8 cellular contexts compared by ENCODE assay signal in the genomic region with DNA sequence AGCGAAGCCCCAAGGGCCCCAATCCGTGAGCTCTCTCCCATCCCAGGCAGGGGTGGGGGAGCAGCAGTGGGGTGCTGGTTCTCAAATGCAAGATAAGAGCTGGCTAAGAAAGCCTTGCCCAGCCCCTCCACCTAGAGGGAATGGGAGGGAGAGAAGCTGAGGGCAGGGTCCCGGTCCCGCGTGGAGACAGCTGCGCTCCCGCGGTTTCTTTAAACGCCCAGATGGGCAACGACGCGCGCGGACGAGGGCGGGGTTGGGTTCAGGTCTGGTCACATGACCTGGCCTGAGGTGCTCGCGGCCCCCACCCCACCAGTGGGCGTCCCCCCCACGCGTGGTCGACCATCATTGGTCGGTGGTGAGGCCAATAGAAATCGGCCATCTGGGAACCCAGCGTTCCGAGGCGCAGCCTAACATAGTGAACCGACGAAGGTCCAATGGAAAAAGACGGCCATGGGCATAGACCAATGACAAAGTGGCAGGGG. TPM values are rescaled to one million over a fixed set of nuclear protein-coding genes. Genes with fewer than 3 reads are reported as not detected.
DNase-seq lines count a peak whose midpoint lies in the region; ATAC-seq, FAIRE-seq and TF ChIP-seq lines count a peak whose summit lies in the region.

No MANE protein-coding gene starts in this region.

- DNase-seq in AG04450 (ENCODE audit: low read depth, low spot score) (peak; percentile 99), NCI-H345 (lab: John Stamatoyannopoulos, UW) (peak; percentile 88), iPS-NIHi7 (ENCODE audit: extremely low spot score) (peak; percentile 96), small intestine (peak; percentile 100)
- peak; percentile 96 to 99 (median 98) for DNase-seq in activated CD4-positive, CD25-positive, alpha-beta regulatory T cell (lab: John Stamatoyannopoulos, UW)
- DNase-seq in central memory CD4-positive, alpha-beta T cell, result peak; percentile 99

- CTCF ChIA-PET in AG04450 (lab: Charles Lee), result interaction anchor here (0.8 to 1.1 kb wide), 2 partner anchors 28 to 91 kb away, joined by 3 read pairs; no protein-coding TSS in a partner anchor

- TF ChIP-seq CTCF in AG04450 (IDR thresholded peaks at IDR 0.05; ENCODE audit: low read depth, low read length), result no peak

- H3K9me3 ChIP-seq in AG04450 (ENCODE audit: control insufficient read depth, insufficient read depth, low read length) (no peaks in the 10 kb centered on the region; the same call in 1 of the 2 replicates), small intestine (ENCODE audit: control insufficient read depth, low read depth) (no peaks in the 10 kb centered on the region)

- POLR2A ChIA-PET in AG04450 (lab: Yijun Ruan, JAX), result interaction anchor here (0.6 to 1.4 kb wide), 6 partner anchors 8 to 85 kb away, joined by 3 to 9 read pairs (median 3); a partner anchor contains a TSS

- WGBS in small intestine, 3 donors, result 0% methylated on average over 28 to 30 of the region's 30 CpGs

- H3K4me3 ChIP-seq in AG04450 (ENCODE audit: low read depth, low read length) (peak overlapping the region; percentile 70), small intestine (ENCODE audit: low read depth in 1 of 2, low read length in 2 of 2) (peak overlapping the region in 1 of 2 donors; percentile 95)

- H3K27ac ChIP-seq in AG04450 (ENCODE audit: low read depth, low read length), result peak overlapping the region; percentile 31
- peak overlapping the region in 1 of 2 donors; percentile 43 for H3K27ac ChIP-seq in small intestine (ENCODE audit: low read depth in 1 of 2, low read length in 1 of 2)

- ATAC-seq in GM19025 (IDR thresholded peaks at IDR 0.05; ENCODE audit: low read depth, unreplicated experiment), result peak; percentile 85
- ATAC-seq in HG03342 (IDR thresholded peaks at IDR 0.05; ENCODE audit: unreplicated experiment), result peak; percentile 81

- peak; percentile 39 for FAIRE-seq in small intestine (lab: Jason Lieb, UNC)

- H3K27me3 ChIP-seq in AG04450 (ENCODE audit: control insufficient read depth, insufficient read depth, low read length) (no peaks in the 10 kb centered on the region), small intestine (ENCODE audit: control insufficient read depth in 2 of 2, insufficient read depth in 2 of 2, low read length in 2 of 2) (no peaks in the 10 kb centered on the region)

- H3K36me3 ChIP-seq in small intestine (ENCODE audit: control insufficient read depth in 2 of 2, insufficient read depth in 2 of 2, low read length in 2 of 2), result peaks cover 6 to 12% of the 10 kb centered on the region in 2 donors

- peaks cover 2 to 7% of the 10 kb centered on the region in 2 donors for H3K4me1 ChIP-seq in small intestine (ENCODE audit: control insufficient read depth in 2 of 2, insufficient read depth in 1 of 2, low read depth in 1 of 2, low read length in 1 of 2)

RNA-seq across cellular contexts. Expression of a gene that starts 0.3 kb away (rescaled TPM):
- polyA plus RNA-seq in AG04450 (2011; rRNA removed) (1,597 and 1,650 TPM in 2 replicates), small intestine (100 to 1,000 TPM; 117 to 696 (median 173) TPM)
- polyA minus RNA-seq in AG04450 (2011; rRNA and poly(A)+ RNA removed), result 1,727 and 1,897 TPM in 2 replicates

RNA-seq across cellular contexts. Expression of a gene that starts 4.6 kb away (rescaled TPM):
- 13.5 and 23.0 TPM in 2 replicates for polyA plus RNA-seq in AG04450 (2011; rRNA removed)
- polyA minus RNA-seq in AG04450 (2011; rRNA and poly(A)+ RNA removed), result 19.9 and 28.6 TPM in 2 replicates
- polyA plus RNA-seq in small intestine, result 10 to 100 TPM; 32.4 to 74.4 (median 36.0) TPM

RNA-seq across cellular contexts. Expression of a gene that starts 7.6 kb away (rescaled TPM):
- polyA plus RNA-seq in AG04450 (2011; rRNA removed) (36.2 and 41.4 TPM in 2 replicates), small intestine (100 to 1,000 TPM in 1 of 3 donors, 10 to 100 TPM in 2; 93.0 to 114 (median 98.9) TPM)
- polyA minus RNA-seq in AG04450 (2011; rRNA and poly(A)+ RNA removed), result 34.1 and 41.5 TPM in 2 replicates

RNA-seq across cellular contexts. Expression of a gene that starts 18.9 kb away (rescaled TPM):
- polyA plus RNA-seq in AG04450 (2011; rRNA removed), result 31.6 and 35.1 TPM in 2 replicates
- 8.0 and 9.4 TPM in 2 replicates for polyA minus RNA-seq in AG04450 (2011; rRNA and poly(A)+ RNA removed)
- 10 to 100 TPM; 32.3 to 42.2 (median 40.0) TPM for polyA plus RNA-seq in small intestine

RNA-seq across cellular contexts. Expression of a gene that starts 19.0 kb away (rescaled TPM):
- polyA plus RNA-seq in AG04450 (2011; rRNA removed) (not detected in 2 replicates), small intestine (under 1 TPM in 1 of 3 donors, not detected in 2; 0.18 TPM)
- not detected in 2 replicates for polyA minus RNA-seq in AG04450 (2011; rRNA and poly(A)+ RNA removed)
